In genomic region chr11:109859325-109859724, GRCh38 we compare ENCODE assay signal across 14 cellular contexts.
DNase-seq lines count a peak whose midpoint lies in the region; ATAC-seq and TF ChIP-seq lines count a peak whose summit lies in the region.
"Had no signal": no experiment of that assay in that cellular context is flagged by ENCODE, and none has a peak within 500 bp of the region (broad histone marks: within the 10 kb centered on the region; RNA-seq: fewer than 3 reads in every experiment).

No MANE protein-coding gene starts in this region.

- no peak overlapping the region for H3K9ac ChIP-seq in fibroblast of lung (ENCODE audit: insufficient read depth, low read length)

- no peak overlapping the region for H3K27ac ChIP-seq in fibroblast of lung (ENCODE audit: insufficient read depth, low read length)

- DNase-seq in EL (peak; percentile 79), RPMI7951 (ENCODE audit: low read depth) (peak; percentile 85), fibroblast of lung (ENCODE audit: low read depth in 2 of 2) (peak; percentile 60 to 97), renal cortical epithelial cell (ENCODE audit: low read depth) (peak; percentile 83), DMS114 treated with DMSO at 0.1 percent for 48 hours (lab: John Stamatoyannopoulos, UW; ENCODE audit: unreplicated experiment) (no peak)
- no peak for DNase-seq in stimulated activated CD4-positive, alpha-beta T cell treated with anti-CD3 and anti-CD28 coated beads, Interleukin-1b, Interleukin-23, amount 100 ng/mL, for 48 hours
- DNase-seq: activated CD4-positive, alpha-beta T cell treated with anti-CD3 and anti-CD28 coated beads for 48 hours; activated T-cell treated with anti-CD3 and anti-CD28 coated beads, Interleukin-2, amount 50 U/mL, for 1 hour; amniotic stem cell; DMS79 treated with DMSO at 0.1 percent for 48 hours; midbrain; SHP77 had no signal

- no peak overlapping the region for H3K4me2 ChIP-seq in fibroblast of lung (ENCODE audit: extremely low read depth, insufficient read depth, low read length)

- H3K4me1 ChIP-seq in fibroblast of lung (ENCODE audit: control insufficient read depth, extremely low read depth, insufficient read depth, low read length) = no peaks in the 10 kb centered on the region

- H3K27me3 ChIP-seq in fibroblast of lung (ENCODE audit: control insufficient read depth, insufficient read depth, low read length) = no peaks in the 10 kb centered on the region

- H3K79me2 ChIP-seq in fibroblast of lung (ENCODE audit: control insufficient read depth, insufficient read depth, low read length) = no peaks in the 10 kb centered on the region

- H4K20me1 ChIP-seq in fibroblast of lung (ENCODE audit: control insufficient read depth, extremely low read depth, insufficient read depth, low read length) = no peaks in the 10 kb centered on the region

- no peaks in the 10 kb centered on the region for H3K9me3 ChIP-seq in fibroblast of lung (ENCODE audit: control insufficient read depth, insufficient read depth, low read depth, low read length)

- no peak for TF ChIP-seq CTCF in fibroblast of lung (conservative IDR thresholded peaks at IDR 0.05 in 1 of 2, IDR thresholded peaks at IDR 0.05 in 1 of 2; ENCODE audit: low read depth in 1 of 2, low read length in 2 of 2)

- H2AFZ ChIP-seq in fibroblast of lung (ENCODE audit: low read length) = no peak overlapping the region

- H3K4me3 ChIP-seq in fibroblast of lung (replicated peaks in 1 of 4; ENCODE audit: control extremely low read depth in 1 of 4, insufficient read depth in 1 of 4, low read depth in 3 of 4, low read length in 4 of 4) = no peak overlapping the region
- H3K4me3 ChIP-seq: GM12878 had no signal

- no peaks in the 10 kb centered on the region for H3K36me3 ChIP-seq in fibroblast of lung (ENCODE audit: control insufficient read depth, insufficient read depth, low read length)

- no peak for ATAC-seq in GM18867 (IDR thresholded peaks at IDR 0.05; ENCODE audit: unreplicated experiment)
- ATAC-seq: GM12878 had no signal

Comparison
In these comparisons a context has a peak if more than half of its experiments do, and no peak if none do; other contexts are left out.
1. DNase-seq: peak in EL (single experiment), RPMI7951 (single experiment), fibroblast of lung (2 of 2) and renal cortical epithelial cell (single experiment); none in DMS114 treated with DMSO at 0.1 percent for 48 hours (single experiment) and stimulated activated CD4-positive, alpha-beta T cell treated with anti-CD3 and anti-CD28 coated beads, Interleukin-1b, Interleukin-23, amount 100 ng/mL, for 48 hours (single experiment).